In genomic region chr22:36541831-36542391, GRCh38 we compare ENCODE assay signal across 8 cellular contexts. TPM values are rescaled to one million over a fixed set of nuclear protein-coding genes. Genes with fewer than 3 reads are reported as not detected.
DNase-seq lines count a peak whose midpoint lies in the region; TF ChIP-seq lines count a peak whose summit lies in the region.

No MANE protein-coding gene starts in this region.

- no peaks in the 10 kb centered on the region for H4K20me1 ChIP-seq in smooth muscle cell (ENCODE audit: low read depth)

- DNase-seq in GM03348 (ENCODE audit: low spot score) (peak; percentile 78), choroid plexus epithelial cell (ENCODE audit: low read depth) (peak; percentile 87), smooth muscle cell (lab: John Stamatoyannopoulos, UW; ENCODE audit: unreplicated experiment) (no peak), NK-92 (lab: John Stamatoyannopoulos, UW; ENCODE audit: unreplicated experiment) (no peak), NCI-H748 (lab: John Stamatoyannopoulos, UW; ENCODE audit: unreplicated experiment) (no peak), thyroid gland (no peak), ascending aorta (ENCODE audit: low spot score in 2 of 2) (no peak)

- no peak overlapping the region for H3K9ac ChIP-seq in smooth muscle cell (ENCODE audit: low read depth)

- H2AFZ ChIP-seq in smooth muscle cell (ENCODE audit: low read depth) = no peak overlapping the region

- peak overlapping the region; percentile 38 for H3K27ac ChIP-seq in smooth muscle cell (ENCODE audit: low read depth)
- H3K27ac ChIP-seq in thyroid gland = no peak overlapping the region
- H3K27ac ChIP-seq in ascending aorta = no peak overlapping the region

- H3K79me2 ChIP-seq in smooth muscle cell (ENCODE audit: low read depth) = no peaks in the 10 kb centered on the region

- peak overlapping the region; percentile 72 for H3K27ac Mint-ChIP-seq in T-helper 1 cell treated with Interleukin-12 subunit alpha and Interleukin-12 subunit beta and Interleukin-4 antibody, amounts not matched to agents 30 μg/mL and 1 μg/mL, for 36 hours

- intact Hi-C loops in thyroid gland (cut with DNase I) (loop anchor here (10.0 kb wide), 1 partner anchor 243 kb away; no protein-coding TSS in a partner anchor), ascending aorta (cut with DNase I) (no loop called here)

- 49% methylated on average over 9 of the region's 9 CpGs for WGBS in smooth muscle cell (ENCODE audit: low lambda C conversion rate)
- 59 to 69% methylated on average over 9 of the region's 9 CpGs for WGBS in thyroid gland, 2 donors

- H3K4me3 ChIP-seq in choroid plexus epithelial cell (ENCODE audit: low read depth, low read length) (no peak overlapping the region), smooth muscle cell (no peak overlapping the region), thyroid gland (replicated peaks in 1 of 3) (no peak overlapping the region), ascending aorta (no peak overlapping the region)

- no peaks in the 10 kb centered on the region for H3K27me3 Mint-ChIP-seq in T-helper 1 cell treated with Interleukin-12 subunit alpha and Interleukin-12 subunit beta and Interleukin-4 antibody, amounts not matched to agents 30 μg/mL and 1 μg/mL, for 36 hours (ENCODE audit: low read depth)

- H3K4me3 Mint-ChIP-seq in T-helper 1 cell treated with Interleukin-12 subunit alpha and Interleukin-12 subunit beta and Interleukin-4 antibody, amounts not matched to agents 30 μg/mL and 1 μg/mL, for 36 hours = no peak overlapping the region

- H3K4me1 ChIP-seq in smooth muscle cell (ENCODE audit: low read depth) (no peaks in the 10 kb centered on the region), thyroid gland (no peaks in the 10 kb centered on the region), ascending aorta (no peaks in the 10 kb centered on the region)

- no peaks in the 10 kb centered on the region for H3K9me3 Mint-ChIP-seq in T-helper 1 cell treated with Interleukin-12 subunit alpha and Interleukin-12 subunit beta and Interleukin-4 antibody, amounts not matched to agents 30 μg/mL and 1 μg/mL, for 36 hours

- H3K36me3 ChIP-seq in smooth muscle cell (ENCODE audit: low read depth) = no peaks in the 10 kb centered on the region
- H3K36me3 ChIP-seq in thyroid gland = no peaks in the 10 kb centered on the region
- H3K36me3 ChIP-seq in ascending aorta = no peaks in the 10 kb centered on the region

- TF ChIP-seq POLR2A in thyroid gland (IDR thresholded peaks at IDR 0.05) = no peak

- H3K36me3 Mint-ChIP-seq in T-helper 1 cell treated with Interleukin-12 subunit alpha and Interleukin-12 subunit beta and Interleukin-4 antibody, amounts not matched to agents 30 μg/mL and 1 μg/mL, for 36 hours (ENCODE audit: low read depth) = peaks cover 2% of the 10 kb centered on the region

- no peaks in the 10 kb centered on the region for H3F3A ChIP-seq in smooth muscle cell (ENCODE audit: low read depth)

- TF ChIP-seq CTCF in choroid plexus epithelial cell (conservative IDR thresholded peaks at IDR 0.05; ENCODE audit: low read depth, low read length) (no peak), smooth muscle cell (IDR thresholded peaks at IDR 0.05; ENCODE audit: borderline replicate concordance, insufficient read depth, poor library complexity, severe bottlenecking) (no peak), thyroid gland (IDR thresholded peaks at IDR 0.05) (no peak), ascending aorta (IDR thresholded peaks at IDR 0.05) (no peak)

- H3K4me1 Mint-ChIP-seq in T-helper 1 cell treated with Interleukin-12 subunit alpha and Interleukin-12 subunit beta and Interleukin-4 antibody, amounts not matched to agents 30 μg/mL and 1 μg/mL, for 36 hours (ENCODE audit: low read depth) = peaks cover 24% of the 10 kb centered on the region

- H3K27me3 ChIP-seq in smooth muscle cell (ENCODE audit: low read depth) (no peaks in the 10 kb centered on the region), thyroid gland (no peaks in the 10 kb centered on the region), ascending aorta (no peaks in the 10 kb centered on the region)

- H3K9me3 ChIP-seq in smooth muscle cell (replicated peaks; ENCODE audit: low read depth) (no peaks in the 10 kb centered on the region), thyroid gland (no peaks in the 10 kb centered on the region), ascending aorta (no peaks in the 10 kb centered on the region)

- no peak overlapping the region for H3K4me2 ChIP-seq in smooth muscle cell

RNA-seq across cellular contexts. Expression of gene EIF3D, which starts 12.9 kb away (rescaled TPM):
- total RNA-seq in smooth muscle cell (258 and 323 TPM in 2 replicates), thyroid gland (100 to 1,000 TPM; 213 to 427 (median 309) TPM), ascending aorta (212 TPM)
- 82.7 and 101 TPM in 2 replicates for polyA plus RNA-seq in smooth muscle cell

RNA-seq across cellular contexts. Expression of gene FOXRED2, which starts 35.1 kb away (rescaled TPM):
- total RNA-seq in smooth muscle cell (2.8 and 3.1 TPM in 2 replicates), thyroid gland (10 to 100 TPM in 2 of 4 donors, 1 to 10 TPM in 2; 5.9 to 12.8 (median 9.4) TPM), ascending aorta (25.9 TPM)
- 4.2 and 5.2 TPM in 2 replicates for polyA plus RNA-seq in smooth muscle cell

Comparison
In these comparisons a context has a peak if more than half of its experiments do, and no peak if none do; other contexts are left out.
1. DNase-seq: peak in GM03348 (single experiment) and choroid plexus epithelial cell (single experiment); none in smooth muscle cell (single experiment), NK-92 (single experiment), NCI-H748 (single experiment), thyroid gland (0 of 2) and ascending aorta (0 of 2).